Comparison of ENCODE assay signal across 9 cellular contexts in genomic region chr17:32267690-32268205, GRCh38. TPM values are rescaled to one million over a fixed set of nuclear protein-coding genes. Genes with fewer than 3 reads are reported as not detected.
DNase-seq lines count a peak whose midpoint lies in the region; ATAC-seq lines count a peak whose summit lies in the region.
"Had no signal": no experiment of that assay in that cellular context is flagged by ENCODE, and none has a peak within 500 bp of the region (broad histone marks: within the 10 kb centered on the region; RNA-seq: fewer than 3 reads in every experiment).

No MANE protein-coding gene starts in this region.

- no peak overlapping the region for H3K4me3 ChIP-seq in effector memory CD4-positive, alpha-beta T cell (ENCODE audit: insufficient read depth, low read depth, low read length, poor library complexity, severe bottlenecking)

- DNase-seq in T-cell = peak in 1 of 34 experiments; percentile 17
- no peak for DNase-seq in central memory CD8-positive, alpha-beta T cell (ENCODE audit: low spot score in 2 of 2)
- peak in 30 of 56 donors; percentile 6 to 79 (median 41) for DNase-seq in nucleus accumbens (lab: John Stamatoyannopoulos, UW)
- DNase-seq in effector CD8-positive, alpha-beta T cell (lab: John Stamatoyannopoulos, UW) = no peak
- DNase-seq in DMS114 treated with DMSO at 0.1 percent for 48 hours (lab: John Stamatoyannopoulos, UW; ENCODE audit: unreplicated experiment) = no peak
- DNase-seq in effector memory CD4-positive, alpha-beta T cell = no peak
- DNase-seq: NCI-H187 treated with DMSO at 0.1 percent for 48 hours had no signal

- peak overlapping the region; percentile 33; the same call in 1 of the 2 replicates for H3K9ac ChIP-seq in ES-I3 (ENCODE audit: low read depth, low read length)

- POLR2A ChIA-PET in T-cell (lab: Charles Lee) = no interaction called here

- H3K27ac ChIP-seq in effector memory CD4-positive, alpha-beta T cell (ENCODE audit: insufficient read depth, low read length, poor library complexity, severe bottlenecking) = no peak overlapping the region

- no peaks in the 10 kb centered on the region for H3K9me3 ChIP-seq in ES-I3 (ENCODE audit: control insufficient read depth, insufficient read depth, low read length)
- H3K9me3 ChIP-seq in effector memory CD4-positive, alpha-beta T cell (ENCODE audit: control insufficient read depth, low read length) = no peaks in the 10 kb centered on the region

- H3K27me3 ChIP-seq in effector memory CD4-positive, alpha-beta T cell (replicated peaks; ENCODE audit: control insufficient read depth, insufficient read depth, low read length, poor library complexity, severe bottlenecking) = peaks cover 31% of the 10 kb centered on the region

- no peaks in the 10 kb centered on the region for H3K9me3 Mint-ChIP-seq in T-cell
- no peaks in the 10 kb centered on the region for H3K9me3 Mint-ChIP-seq in central memory CD8-positive, alpha-beta T cell

- H3K4me1 ChIP-seq in ES-I3 (ENCODE audit: insufficient read depth, low read length) = peaks cover 16% of the 10 kb centered on the region
- H3K4me1 ChIP-seq in effector memory CD4-positive, alpha-beta T cell (ENCODE audit: control insufficient read depth, insufficient read depth, low read length, poor library complexity, severe bottlenecking) = peaks cover 21% of the 10 kb centered on the region

- CTCF ChIA-PET in T-cell (lab: Charles Lee) = no interaction called here

- ATAC-seq in T-cell (replicated peaks in 1 of 4) (peak in 2 of 4 experiments; percentile 10 to 41), GM21529 (IDR thresholded peaks at IDR 0.05; ENCODE audit: unreplicated experiment) (no peak)
- ATAC-seq in central memory CD8-positive, alpha-beta T cell (replicated peaks; ENCODE audit: extremely low read depth, poor library complexity, severe bottlenecking) = no peak

- no peaks in the 10 kb centered on the region for H3K36me3 ChIP-seq in ES-I3 (ENCODE audit: insufficient read depth, low read length)
- H3K36me3 ChIP-seq in effector memory CD4-positive, alpha-beta T cell (ENCODE audit: control insufficient read depth, insufficient read depth, low read length) = no peaks in the 10 kb centered on the region

- peak overlapping the region; percentile 66 to 84 (median 80) for H3K4me3 Mint-ChIP-seq in T-cell
- H3K4me3 Mint-ChIP-seq in central memory CD8-positive, alpha-beta T cell = peak overlapping the region; percentile 67

- no peaks in the 10 kb centered on the region for H3K36me3 Mint-ChIP-seq in T-cell
- peaks cover 6% of the 10 kb centered on the region for H3K36me3 Mint-ChIP-seq in central memory CD8-positive, alpha-beta T cell (ENCODE audit: insufficient read depth)

- H3K27me3 Mint-ChIP-seq in T-cell = peaks cover 36 to 71% of the 10 kb centered on the region in 2 donors
- peaks cover 78% of the 10 kb centered on the region for H3K27me3 Mint-ChIP-seq in central memory CD8-positive, alpha-beta T cell

- peak overlapping the region in 1 of 2 donors; percentile 51 for H3K27ac Mint-ChIP-seq in T-cell
- no peak overlapping the region for H3K27ac Mint-ChIP-seq in central memory CD8-positive, alpha-beta T cell (ENCODE audit: low read depth)

- peaks cover 19 to 23% (median 21%) of the 10 kb centered on the region in 3 donors for H3K4me1 Mint-ChIP-seq in T-cell
- peaks cover 13% of the 10 kb centered on the region for H3K4me1 Mint-ChIP-seq in central memory CD8-positive, alpha-beta T cell

RNA-seq across cellular contexts. Expression of gene RHBDL3, which starts 2.1 kb away (rescaled TPM):
- total RNA-seq in T-cell = under 1 TPM in 1 of 5 donors, not detected in 4; 0.07 TPM

Comparison
In these comparisons a context has a peak if more than half of its experiments do, and no peak if none do; other contexts are left out.
1. DNase-seq: peak in nucleus accumbens (30 of 56); none in central memory CD8-positive, alpha-beta T cell (0 of 2), effector CD8-positive, alpha-beta T cell (single experiment), DMS114 treated with DMSO at 0.1 percent for 48 hours (single experiment) and effector memory CD4-positive, alpha-beta T cell (0 of 3).